In the genomic region with DNA sequence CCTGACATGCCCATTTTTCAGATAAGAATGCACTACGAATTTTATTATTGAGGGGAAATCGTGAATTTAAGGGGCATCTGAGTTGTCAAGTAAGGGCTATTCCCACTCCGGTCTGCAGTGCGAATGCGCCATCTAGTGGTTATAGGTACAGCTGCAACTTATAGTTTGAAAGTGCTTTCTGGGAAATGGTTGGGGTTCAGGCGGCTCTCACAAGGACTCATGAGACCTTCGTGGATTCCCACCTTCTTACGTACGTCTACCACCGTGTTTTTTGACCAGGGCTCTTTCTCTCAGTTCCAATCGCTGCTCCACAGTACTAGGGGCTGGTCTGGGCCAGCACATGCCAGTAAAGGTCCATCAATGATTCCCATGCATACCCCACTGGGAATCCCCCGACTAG, we compare ENCODE assay signal across 8 cellular contexts. TPM values are rescaled to one million over a fixed set of nuclear protein-coding genes. Genes with fewer than 3 reads are reported as not detected.
DNase-seq lines count a peak whose midpoint lies in the region; ATAC-seq and TF ChIP-seq lines count a peak whose summit lies in the region.

No MANE protein-coding gene starts in this region.

- ATAC-seq in GM18873 (IDR thresholded peaks at IDR 0.05; ENCODE audit: low FRiP score, unreplicated experiment) = peak; percentile 61
- peak; percentile 71 for ATAC-seq in HG03432 (IDR thresholded peaks at IDR 0.05; ENCODE audit: unreplicated experiment)
- ATAC-seq in GM21737 (IDR thresholded peaks at IDR 0.05; ENCODE audit: unreplicated experiment) = no peak

- H3K9me3 Mint-ChIP-seq in CD4-positive, alpha-beta memory T cell = no peaks in the 10 kb centered on the region
- H3K9me3 Mint-ChIP-seq in activated T-cell treated with anti-CD3 and anti-CD28 coated beads, Interleukin-2, amount 50 U/mL, for 24 hours = no peaks in the 10 kb centered on the region

- intact Hi-C loops in CD4-positive, alpha-beta memory T cell (cut with micrococcal nuclease) = loop anchor here (1.0 to 5.0 kb wide), 4 partner anchors 12 to 658 kb away; a partner anchor contains a TSS
- intact Hi-C loops in ovary (cut with DNase I) = loop anchor here in 3 of 4 donors (5.0 to 10.0 kb wide), 3 partner anchors 43 to 636 kb away; no protein-coding TSS in a partner anchor

- H3K27ac Mint-ChIP-seq in CD4-positive, alpha-beta memory T cell = peak overlapping the region; percentile 54 to 91 (median 82)
- peak overlapping the region; percentile 94 for H3K27ac Mint-ChIP-seq in activated T-cell treated with anti-CD3 and anti-CD28 coated beads, Interleukin-2, amount 50 U/mL, for 24 hours

- TF ChIP-seq CTCF in fibroblast of pulmonary artery (IDR thresholded peaks at IDR 0.05; ENCODE audit: low read length, missing control alignments) (peak; percentile 74), ovary (IDR thresholded peaks at IDR 0.05) (peak; percentile 29 to 74 (median 60))

- no peaks in the 10 kb centered on the region for H3K27me3 ChIP-seq in CD4-positive, alpha-beta memory T cell (ENCODE audit: insufficient read depth, low read length)
- no peaks in the 10 kb centered on the region for H3K27me3 ChIP-seq in ovary

- 10 to 13% (median 12%) methylated on average over 12 of the region's 12 CpGs for WGBS in ovary, 3 donors

- no peak overlapping the region for H3K4me3 ChIP-seq in CD4-positive, alpha-beta memory T cell (ENCODE audit: low read length in 2 of 2)
- no peak overlapping the region for H3K4me3 ChIP-seq in fibroblast of pulmonary artery (replicated peaks; ENCODE audit: low read depth, low read length)
- no peak overlapping the region for H3K4me3 ChIP-seq in ovary

- H3K27ac ChIP-seq in CD4-positive, alpha-beta memory T cell (ENCODE audit: low read depth, low read length) = no peak overlapping the region
- H3K27ac ChIP-seq in ovary = no peak overlapping the region

- DNase-seq in CD4-positive, alpha-beta memory T cell = peak; percentile 65 to 70 (median 69)
- DNase-seq in NCI-H82 (lab: John Stamatoyannopoulos, UW) (peak; percentile 71), fibroblast of pulmonary artery (ENCODE audit: low read depth) (peak; percentile 70), ovary (peak in 3 of 5 donors; percentile 31 to 50 (median 38))
- DNase-seq in activated T-cell treated with anti-CD3 and anti-CD28 coated beads, Interleukin-2, amount 50 U/mL, for 24 hours = peak; percentile 48

- H3K27me3 Mint-ChIP-seq in CD4-positive, alpha-beta memory T cell = no peaks in the 10 kb centered on the region
- H3K27me3 Mint-ChIP-seq in activated T-cell treated with anti-CD3 and anti-CD28 coated beads, Interleukin-2, amount 50 U/mL, for 24 hours = no peaks in the 10 kb centered on the region

- H3K36me3 Mint-ChIP-seq in CD4-positive, alpha-beta memory T cell = peaks cover 35 to 53% of the 10 kb centered on the region in 2 donors
- H3K36me3 Mint-ChIP-seq in activated T-cell treated with anti-CD3 and anti-CD28 coated beads, Interleukin-2, amount 50 U/mL, for 24 hours (ENCODE audit: low read depth) = peaks cover 89% of the 10 kb centered on the region

- peaks cover 37% of the 10 kb centered on the region for H3K4me1 ChIP-seq in CD4-positive, alpha-beta memory T cell (ENCODE audit: insufficient read depth, low read length)
- no peaks in the 10 kb centered on the region for H3K4me1 ChIP-seq in ovary (ENCODE audit: insufficient read depth)

- H3K4me3 Mint-ChIP-seq in CD4-positive, alpha-beta memory T cell = no peak overlapping the region
- no peak overlapping the region for H3K4me3 Mint-ChIP-seq in activated T-cell treated with anti-CD3 and anti-CD28 coated beads, Interleukin-2, amount 50 U/mL, for 24 hours

- POLR2A ChIA-PET in CD4-positive, alpha-beta memory T cell (lab: Charles Lee; ENCODE audit: partially characterized antibody) = interaction anchor here (1.0 to 7.0 kb wide), 2 partner anchors 8 to 13 kb away, joined by 5 to 40 read pairs; a partner anchor contains a TSS

- H3K9me3 ChIP-seq in CD4-positive, alpha-beta memory T cell (ENCODE audit: control insufficient read depth in 1 of 2, low read length in 2 of 2) = no peaks in the 10 kb centered on the region
- H3K9me3 ChIP-seq in ovary = no peaks in the 10 kb centered on the region

- TF ChIP-seq POLR2A in ovary (IDR thresholded peaks at IDR 0.05) = no peak

- H3K4me1 Mint-ChIP-seq in CD4-positive, alpha-beta memory T cell = peaks cover 17 to 36% (median 28%) of the 10 kb centered on the region in 4 donors
- H3K4me1 Mint-ChIP-seq in activated T-cell treated with anti-CD3 and anti-CD28 coated beads, Interleukin-2, amount 50 U/mL, for 24 hours (ENCODE audit: low read depth) = peaks cover 48% of the 10 kb centered on the region

- peaks cover 16% of the 10 kb centered on the region for H3K36me3 ChIP-seq in CD4-positive, alpha-beta memory T cell (ENCODE audit: insufficient read depth, low read length)
- H3K36me3 ChIP-seq in ovary = no peaks in the 10 kb centered on the region

- TF ChIP-seq EP300 in ovary (IDR thresholded peaks at IDR 0.05) = no peak

- CTCF ChIA-PET in CD4-positive, alpha-beta memory T cell (lab: Charles Lee; ENCODE audit: partially characterized antibody) = interaction anchor here (1.0 to 5.2 kb wide), 6 partner anchors 9 to 239 kb away, joined by 3 to 31 read pairs (median 8); a partner anchor contains a TSS

RNA-seq across cellular contexts. Expression of a gene that starts 12.3 kb away (rescaled TPM):
- 100 to 1,000 TPM; 129 to 140 TPM for total RNA-seq in CD4-positive, alpha-beta memory T cell
- 10 to 100 TPM; 62.6 to 72.9 TPM for polyA plus RNA-seq in CD4-positive, alpha-beta memory T cell
- total RNA-seq in ovary = 10 to 100 TPM; 13.4 to 19.3 (median 16.2) TPM
- 10 to 100 TPM; 12.3 to 33.5 TPM for polyA plus RNA-seq in ovary

Comparison
In these comparisons a context has a peak if more than half of its experiments do, and no peak if none do; other contexts are left out.
1. RNA of a gene that starts 12.3 kb away (total RNA-seq): 129 to 140 TPM in CD4-positive, alpha-beta memory T cell; 13.4 to 19.3 TPM in ovary; every median in the first group is over 4 times any median in the second.
2. Peak in every context shown above with its lines, with median percentiles within 50 percentile points of each other: DNase-seq.